In the genomic region with DNA sequence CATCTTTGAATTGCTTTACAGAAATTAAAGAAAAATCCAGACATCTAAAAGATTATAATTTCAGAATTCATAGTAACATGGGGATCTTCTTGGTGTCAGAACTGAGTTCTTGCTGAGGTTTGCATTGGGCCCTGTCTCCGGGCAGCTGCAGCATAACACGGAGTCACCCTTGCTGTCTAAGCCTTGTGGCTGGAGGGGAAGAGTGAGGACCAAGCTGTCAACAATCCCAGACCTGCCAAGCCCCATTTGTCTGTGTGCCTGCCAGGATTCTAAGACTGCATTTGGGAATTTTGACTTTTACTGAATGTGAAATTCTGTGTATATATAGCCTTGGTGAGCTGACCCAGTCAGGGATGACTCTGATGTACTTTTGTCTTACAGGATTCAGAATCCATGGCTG, we compare ENCODE assay signal across 19 cellular contexts. TPM values are rescaled to one million over a fixed set of nuclear protein-coding genes. Genes with fewer than 3 reads are reported as not detected.
DNase-seq lines count a peak whose midpoint lies in the region; ATAC-seq and TF ChIP-seq lines count a peak whose summit lies in the region.
"Had no signal": no experiment of that assay in that cellular context is flagged by ENCODE, and none has a peak within 500 bp of the region (broad histone marks: within the 10 kb centered on the region; RNA-seq: fewer than 3 reads in every experiment).

No MANE protein-coding gene starts in this region.

- no peak for TF ChIP-seq EP300 in upper lobe of left lung (IDR thresholded peaks at IDR 0.05)

- TF ChIP-seq POLR2A in heart left ventricle (IDR thresholded peaks at IDR 0.05) = no peak
- TF ChIP-seq POLR2A in upper lobe of left lung (IDR thresholded peaks at IDR 0.05) = no peak

- ATAC-seq in activated T-cell treated with anti-CD3 and anti-CD28 coated beads, Interleukin-2, amount 50 U/mL, for 72 hours (replicated peaks in 1 of 2) = no peak
- ATAC-seq in heart left ventricle (peak; percentile 57 to 68 (median 62)), upper lobe of left lung (ENCODE audit: low FRiP score in 2 of 2) (peak; percentile 31 to 50), HG02884 (IDR thresholded peaks at IDR 0.05; ENCODE audit: unreplicated experiment) (no peak), GM18867 (IDR thresholded peaks at IDR 0.05; ENCODE audit: unreplicated experiment) (no peak)
- ATAC-seq: Panc1 had no signal

- no peaks in the 10 kb centered on the region for H3K27me3 ChIP-seq in heart left ventricle
- no peaks in the 10 kb centered on the region for H3K27me3 ChIP-seq in upper lobe of left lung
- H3K27me3 ChIP-seq: MG63 had no signal

- H3K36me3 Mint-ChIP-seq in activated T-cell treated with anti-CD3 and anti-CD28 coated beads, Interleukin-2, amount 50 U/mL, for 72 hours (ENCODE audit: insufficient read depth in 2 of 2) = peaks cover 4 to 10% of the 10 kb centered on the region in 2 donors

- no peak for TF ChIP-seq CTCF in heart left ventricle (IDR thresholded peaks at IDR 0.05)
- TF ChIP-seq CTCF in upper lobe of left lung (IDR thresholded peaks at IDR 0.05) = no peak

- H3K9me3 ChIP-seq in heart left ventricle = peaks cover 0 to 6% (median 2%) of the 10 kb centered on the region in 12 donors
- H3K9me3 ChIP-seq in upper lobe of left lung = no peaks in the 10 kb centered on the region
- H3K9me3 ChIP-seq: MG63 had no signal

- peaks cover 0 to 2% of the 10 kb centered on the region in 2 donors for H3K9me3 Mint-ChIP-seq in activated T-cell treated with anti-CD3 and anti-CD28 coated beads, Interleukin-2, amount 50 U/mL, for 72 hours

- peak overlapping the region; percentile 33 for H3K27ac Mint-ChIP-seq in activated T-cell treated with anti-CD3 and anti-CD28 coated beads, Interleukin-2, amount 50 U/mL, for 72 hours

- intact Hi-C loops in heart left ventricle (cut with DNase I) = loop anchor here in 1 of 10 donors (5.0 kb wide), 1 partner anchor 34 kb away; no protein-coding TSS in a partner anchor

- peak overlapping the region in 4 of 12 donors; percentile 2 to 25 (median 11) for H3K27ac ChIP-seq in heart left ventricle
- no peak overlapping the region for H3K27ac ChIP-seq in upper lobe of left lung
- H3K27ac ChIP-seq: 22Rv1, C4-2B had no signal

- whole genome bisulfite sequencing in heart left ventricle, 4 donors = 52 to 71% (median 64%) methylated on average over 2 of the region's 2 CpGs
- WGBS in upper lobe of left lung, 2 donors = 77 to 83% methylated on average over 2 of the region's 2 CpGs

- H3K4me1 Mint-ChIP-seq in activated T-cell treated with anti-CD3 and anti-CD28 coated beads, Interleukin-2, amount 50 U/mL, for 72 hours (ENCODE audit: low read depth) = no peaks in the 10 kb centered on the region

- no peak overlapping the region for H3K4me3 Mint-ChIP-seq in activated T-cell treated with anti-CD3 and anti-CD28 coated beads, Interleukin-2, amount 50 U/mL, for 72 hours

- H3K4me3 ChIP-seq in heart left ventricle = no peak overlapping the region
- H3K4me3 ChIP-seq in upper lobe of left lung = no peak overlapping the region
- H3K4me3 ChIP-seq: HAP-1, MG63 had no signal

- H3K27me3 Mint-ChIP-seq in activated T-cell treated with anti-CD3 and anti-CD28 coated beads, Interleukin-2, amount 50 U/mL, for 72 hours (ENCODE audit: low read depth) = no peaks in the 10 kb centered on the region

- H3K36me3 ChIP-seq in heart left ventricle (peaks cover 0 to 71% (median 52%) of the 10 kb centered on the region in 9 donors), upper lobe of left lung (peaks cover 4 to 85% (median 31%) of the 10 kb centered on the region in 4 donors)
- H3K36me3 ChIP-seq: MG63 had no signal

- DNase-seq in activated T-cell treated with anti-CD3 and anti-CD28 coated beads, Interleukin-2, amount 50 U/mL, for 72 hours = no peak
- no peak for DNase-seq in activated T-cell treated with anti-CD3 and anti-CD28 coated beads, Interleukin-2, amount 50 U/mL, for 1 hour
- peak in 1 of 5 donors; percentile 52 for DNase-seq in heart left ventricle
- peak; percentile 41 for DNase-seq in myocyte (ENCODE audit: low read depth)
- DNase-seq in upper lobe of left lung = no peak
- no peak for DNase-seq in SIG-M5 treated with dmso at 0.1 percent for 504 hours (lab: John Stamatoyannopoulos, UW; ENCODE audit: unreplicated experiment)
- DNase-seq: AML-193, Kasumi-1, MG63, NCI-H1092, NCI-H2081 treated with DMSO at 0.1 percent for 48 hours, NCI-H446 treated with DMSO at 0.1 percent for 48 hours, NCI-H69 had no signal

- H3K4me1 ChIP-seq in heart left ventricle (peaks cover 2 to 52% (median 29%) of the 10 kb centered on the region in 12 donors), upper lobe of left lung (peaks cover 0 to 5% (median 2%) of the 10 kb centered on the region in 4 donors)

RNA-seq across cellular contexts. Expression of gene NAP1L5, which starts 25.2 kb away (rescaled TPM):
- total RNA-seq in activated T-cell treated with anti-CD3 and anti-CD28 coated beads, Interleukin-2, amount 50 U/mL, for 72 hours = 1 to 10 TPM; 5.0 to 5.9 TPM
- total RNA-seq in heart left ventricle (1 to 10 TPM; 2.7 to 7.9 (median 4.5) TPM), myocyte (7.4 and 8.3 TPM in 2 replicates), upper lobe of left lung (1 to 10 TPM in 5 of 6 donors, not detected in 1; 1.5 to 3.0 (median 2.8) TPM)
- 1 to 10 TPM; 3.9 to 5.3 TPM for polyA plus RNA-seq in heart left ventricle
- 8.8 TPM for polyA plus RNA-seq in myocyte (2012)

Comparison
In these comparisons a context has a peak if more than half of its experiments do, and no peak if none do; other contexts are left out.
1. ATAC-seq: peak in heart left ventricle (4 of 4) and upper lobe of left lung (2 of 2); none in activated T-cell treated with anti-CD3 and anti-CD28 coated beads, Interleukin-2, amount 50 U/mL, for 72 hours (0 of 2), HG02884 (single experiment) and GM18867 (single experiment).